Comparison of ENCODE assay signal across 8 cellular contexts in the genomic region with DNA sequence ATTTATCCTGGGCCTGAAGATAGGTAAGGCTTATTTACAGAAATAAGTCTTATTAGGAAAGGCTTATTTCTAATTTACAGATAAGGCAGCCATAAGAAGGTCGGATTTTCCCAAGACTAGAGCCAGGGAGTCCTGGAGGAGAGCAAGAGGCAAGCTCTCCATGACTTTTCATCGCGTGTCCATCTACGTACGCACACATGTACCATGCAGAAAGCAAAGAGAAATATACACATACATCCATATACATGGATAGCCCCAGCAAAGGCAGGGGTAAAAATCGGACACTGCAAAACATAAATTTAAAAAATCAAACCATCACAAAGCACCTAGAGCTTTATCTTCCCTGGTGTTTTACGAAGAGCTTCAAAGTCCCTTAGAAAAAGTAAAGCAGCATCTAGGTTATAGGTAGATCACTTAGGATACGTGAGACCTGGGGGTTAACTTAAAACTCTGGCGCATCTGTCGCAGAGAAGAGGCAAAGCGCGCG. TPM values are rescaled to one million over a fixed set of nuclear protein-coding genes. Genes with fewer than 3 reads are reported as not detected.
DNase-seq lines count a peak whose midpoint lies in the region; ATAC-seq and TF ChIP-seq lines count a peak whose summit lies in the region.

No MANE protein-coding gene starts in this region.

- H3K27ac ChIP-seq in colonic mucosa (peak overlapping the region; percentile 95), aorta (ENCODE audit: low read depth in 1 of 2, low read length in 2 of 2) (peak overlapping the region; percentile 49 to 90)

- DNase-seq in AG08396 (ENCODE audit: low spot score) (peak; percentile 23), NT2/D1 (ENCODE audit: low read depth, low spot score) (no peak), colonic mucosa (no peak), mesothelial cell of epicardium (ENCODE audit: low spot score in 2 of 2, unreplicated experiment in 2 of 2) (no peak), aorta (no peak), NCI-H345 treated with DMSO at 0.1 percent for 48 hours (lab: John Stamatoyannopoulos, UW; ENCODE audit: unreplicated experiment) (no peak)

- ATAC-seq in GM19395 (IDR thresholded peaks at IDR 0.05; ENCODE audit: unreplicated experiment) (peak; percentile 30), aorta (ENCODE audit: low FRiP score) (no peak), GM19351 (IDR thresholded peaks at IDR 0.05; ENCODE audit: unreplicated experiment) (no peak)

- H3K9me3 Mint-ChIP-seq in mesothelial cell of epicardium, result no peaks in the 10 kb centered on the region

- H3K36me3 ChIP-seq in NT2/D1 (ENCODE audit: insufficient read depth, insufficient read length, low read length) (no peaks in the 10 kb centered on the region), colonic mucosa (no peaks in the 10 kb centered on the region), aorta (ENCODE audit: control insufficient read depth in 1 of 2, insufficient read depth in 2 of 2, low read length in 1 of 2) (no peaks in the 10 kb centered on the region)

- H3K9ac ChIP-seq in NT2/D1 (ENCODE audit: insufficient read length, low read depth) (peak overlapping the region; percentile 95), colonic mucosa (ENCODE audit: low read depth in 2 of 2, low read length in 2 of 2) (peak overlapping the region; percentile 75)

- peak overlapping the region; percentile 91 for H3K4me3 Mint-ChIP-seq in mesothelial cell of epicardium

- H3K27ac Mint-ChIP-seq in mesothelial cell of epicardium, result peak overlapping the region; percentile 98

- H3K4me3 ChIP-seq in NT2/D1 (ENCODE audit: insufficient read length, low read depth), result peak overlapping the region; percentile 75
- peak overlapping the region; percentile 85 for H3K4me3 ChIP-seq in colonic mucosa
- peak overlapping the region; percentile 8 to 80 for H3K4me3 ChIP-seq in aorta (ENCODE audit: low read length in 2 of 2)

- H3K27me3 ChIP-seq in NT2/D1 (ENCODE audit: insufficient read depth, insufficient read length) (no peaks in the 10 kb centered on the region), colonic mucosa (no peaks in the 10 kb centered on the region), aorta (ENCODE audit: control insufficient read depth in 1 of 2, insufficient read depth in 2 of 2, low read length in 1 of 2) (no peaks in the 10 kb centered on the region)

- H3K4me1 ChIP-seq in NT2/D1 (ENCODE audit: insufficient read depth, insufficient read length) (no peaks in the 10 kb centered on the region), colonic mucosa (peaks cover 4% of the 10 kb centered on the region), aorta (ENCODE audit: control insufficient read depth in 1 of 2, insufficient read depth in 2 of 2, low read length in 2 of 2) (peaks cover 3 to 5% of the 10 kb centered on the region in 2 donors)

- 1 to 2% methylated on average over 13 of the region's 13 CpGs for WGBS in aorta, 2 donors

- TF ChIP-seq CTCF in colonic mucosa (IDR thresholded peaks at IDR 0.05), result no peak
- no peak for TF ChIP-seq CTCF in mesothelial cell of epicardium (IDR thresholded peaks at IDR 0.05; ENCODE audit: unreplicated experiment)

- H3K4me1 Mint-ChIP-seq in mesothelial cell of epicardium, result peaks cover 35% of the 10 kb centered on the region

- H3K9me3 ChIP-seq in NT2/D1 (ENCODE audit: insufficient read depth, low read length), result no peaks in the 10 kb centered on the region
- H3K9me3 ChIP-seq in colonic mucosa, result no peaks in the 10 kb centered on the region
- no peaks in the 10 kb centered on the region for H3K9me3 ChIP-seq in aorta (ENCODE audit: control insufficient read depth, low read length)

- peaks cover 12% of the 10 kb centered on the region for H3K27me3 Mint-ChIP-seq in mesothelial cell of epicardium (ENCODE audit: low read depth)

- H3K36me3 Mint-ChIP-seq in mesothelial cell of epicardium, result no peaks in the 10 kb centered on the region

- intact Hi-C loops in colonic mucosa (cut with DNase I), result no loop called here
- intact Hi-C loops in aorta (cut with DNase I), result loop anchor here (2.0 to 5.0 kb wide), 4 partner anchors 55 to 246 kb away; a partner anchor contains a TSS

RNA-seq across cellular contexts. Expression of a gene that starts 25.8 kb away (rescaled TPM):
- total RNA-seq in colonic mucosa (10 to 100 TPM in 1 of 2 donors, 1 to 10 TPM in 1; 8.4 to 13.1 TPM), mesothelial cell of epicardium (30.2 to 31.2 TPM (median 30.8 TPM) in 3 replicates), aorta (10 to 100 TPM; 27.6 to 32.4 TPM)
- polyA plus RNA-seq in aorta, result 10 to 100 TPM; 14.8 to 16.5 TPM
